15 cellular contexts compared by ENCODE assay signal in genomic region chr17:42529054-42529453, GRCh38.
"Had no signal": no experiment of that assay in that cellular context is flagged by ENCODE, and none has a peak within 500 bp of the region (broad histone marks: within the 10 kb centered on the region; RNA-seq: fewer than 3 reads in every experiment).

No MANE protein-coding gene starts in this region.

- H3K27ac ChIP-seq: brain microvascular endothelial cell, thyroid gland, vagina had no signal

- H3K36me3 ChIP-seq: brain microvascular endothelial cell, esophagus muscularis mucosa, pancreas, thyroid gland, vagina had no signal

- H3K4me3 Mint-ChIP-seq: activated CD4-positive, alpha-beta memory T cell treated with anti-CD3 and anti-CD28 coated beads for 36 hours; activated T-helper 1 cell treated with anti-CD3 and anti-CD28 coated beads, Interleukin-12 subunit alpha, Interleukin-12 subunit beta, Interleukin-2, Interleukin-4 antibody, amounts not matched to agents 30 ng/mL and 10 ng/mL and 1 ng/mL, durations not matched to agents 14 hours and 24 hours and 36 hours; dendritic cell treated with granulocyte-macrophage colony-stimulating factor and Interleukin-4, amounts not matched to agents 40 ng/mL and 50 ng/mL, for 4 days; neural crest cell; T-helper 2 cell treated with Interferon-gamma antibody and Interleukin-4, amounts not matched to agents 5 μg/mL and 100 μg/mL, for 36 hours had no signal

- H3K27me3 ChIP-seq: brain microvascular endothelial cell, esophagus muscularis mucosa, pancreas, thyroid gland, vagina had no signal

- H3K4me3 ChIP-seq: esophagus muscularis mucosa, pancreas, thyroid gland, vagina had no signal

- H3K36me3 Mint-ChIP-seq: activated CD4-positive, alpha-beta memory T cell treated with anti-CD3 and anti-CD28 coated beads for 36 hours had no signal

- H3K9me3 ChIP-seq: esophagus muscularis mucosa, pancreas, thyroid gland, vagina had no signal

- H3K9me3 Mint-ChIP-seq: activated CD4-positive, alpha-beta memory T cell treated with anti-CD3 and anti-CD28 coated beads for 36 hours; activated T-helper 1 cell treated with anti-CD3 and anti-CD28 coated beads, Interleukin-12 subunit alpha, Interleukin-12 subunit beta, Interleukin-2, Interleukin-4 antibody, amounts not matched to agents 30 ng/mL and 10 ng/mL and 1 ng/mL, durations not matched to agents 14 hours and 24 hours and 36 hours; dendritic cell treated with granulocyte-macrophage colony-stimulating factor and Interleukin-4, amounts not matched to agents 40 ng/mL and 50 ng/mL, for 4 days; neural crest cell; T-helper 2 cell treated with Interferon-gamma antibody and Interleukin-4, amounts not matched to agents 5 μg/mL and 100 μg/mL, for 36 hours had no signal

- FAIRE-seq: pancreas had no signal

- H3K27ac Mint-ChIP-seq: activated T-helper 1 cell treated with anti-CD3 and anti-CD28 coated beads, Interleukin-12 subunit alpha, Interleukin-12 subunit beta, Interleukin-2, Interleukin-4 antibody, amounts not matched to agents 30 ng/mL and 10 ng/mL and 1 ng/mL, durations not matched to agents 14 hours and 24 hours and 36 hours; dendritic cell treated with granulocyte-macrophage colony-stimulating factor and Interleukin-4, amounts not matched to agents 40 ng/mL and 50 ng/mL, for 4 days; T-helper 2 cell treated with Interferon-gamma antibody and Interleukin-4, amounts not matched to agents 5 μg/mL and 100 μg/mL, for 36 hours had no signal

- DNase-seq: activated CD4-positive, alpha-beta memory T cell treated with anti-CD3 and anti-CD28 coated beads for 36 hours; activated CD4-positive, alpha-beta T cell treated with anti-CD3 and anti-CD28 coated beads for 1 hour; activated CD8-positive, alpha-beta memory T cell treated with anti-CD3 and anti-CD28 coated beads, Interleukin-2, amount 50 U/mL, for 4 hours; activated naive CD4-positive, alpha-beta T cell; brain microvascular endothelial cell; cerebellar nuclear complex; foreskin fibroblast had no signal
